Comparison of ENCODE assay signal across 1 cellular context in genomic region chr2:175004980-175005832, GRCh38.
A peak's percentile ranks its signal among the peaks of the same experiment; 100 is the strongest.
TF ChIP-seq lines count a peak whose summit lies in the region.

Gene CHN1, minus strand, starts transcription at chr2:175005381. Its CDS starts 469 bp downstream, at chr2:175004912.

TF ChIP-seq in HepG2, 621 proteins besides CTCF, POLR2A, EP300 and RAD21 (continued from another document and continues in another):
- no peak for TF ChIP-seq TRIM22 (IDR thresholded peaks at IDR 0.05)
- 0 out of 2 replicates have a peak, but pooled peaks have one; percentile 19 for TF ChIP-seq FOXP4 (CRISPR knock-in tag; IDR thresholded peaks at IDR 0.05)
- no peak for TF ChIP-seq ZNF510 (CRISPR knock-in tag; IDR thresholded peaks at IDR 0.05; ENCODE audit: low read depth)
- TF ChIP-seq SATB2 (CRISPR knock-in tag; IDR thresholded peaks at IDR 0.05): no peak
- no peak for TF ChIP-seq HHEX (CRISPR knock-in tag; IDR thresholded peaks at IDR 0.05)
- no peak for TF ChIP-seq ZNF275 (CRISPR knock-in tag; IDR thresholded peaks at IDR 0.05; ENCODE audit: borderline replicate concordance)
- TF ChIP-seq ATF4 (CRISPR knock-in tag; IDR thresholded peaks at IDR 0.05): no peak
- peak; percentile 84 for TF ChIP-seq ZNF574 (CRISPR knock-in tag; IDR thresholded peaks at IDR 0.05)
- TF ChIP-seq ATRX (CRISPR knock-in tag; IDR thresholded peaks at IDR 0.05; ENCODE audit: borderline replicate concordance): no peak
- no peak for TF ChIP-seq FOXO4 (CRISPR knock-in tag; conservative IDR thresholded peaks at IDR 0.05)
- no peak for TF ChIP-seq AHDC1 (CRISPR knock-in tag; IDR thresholded peaks at IDR 0.05; ENCODE audit: borderline replicate concordance)
- TF ChIP-seq YEATS4 (CRISPR knock-in tag; IDR thresholded peaks at IDR 0.05; ENCODE audit: borderline replicate concordance): peak; percentile 67; the same call in 1 of the 2 replicates
- no peak for TF ChIP-seq ESRRA (CRISPR knock-in tag; IDR thresholded peaks at IDR 0.05; ENCODE audit: low read depth)
- TF ChIP-seq FOXJ3 (CRISPR knock-in tag; IDR thresholded peaks at IDR 0.05; ENCODE audit: borderline replicate concordance): no peak
- TF ChIP-seq ZMAT5 (CRISPR knock-in tag; IDR thresholded peaks at IDR 0.05; ENCODE audit: borderline replicate concordance, low read depth): no peak
- no peak for TF ChIP-seq GATAD2A (CRISPR knock-in tag; IDR thresholded peaks at IDR 0.05)
- TF ChIP-seq YY1 (IDR thresholded peaks at IDR 0.05; ENCODE audit: insufficient read depth, insufficient replicate concordance, low read depth, low read length): peak; percentile 88
- TF ChIP-seq E2F5 (CRISPR knock-in tag; conservative IDR thresholded peaks at IDR 0.05): 0 out of 2 replicates have a peak, but pooled peaks have one; percentile 13
- TF ChIP-seq LBX2 (CRISPR knock-in tag; IDR thresholded peaks at IDR 0.05; ENCODE audit: borderline replicate concordance): no peak
- 0 out of 2 replicates have a peak, but pooled peaks have one; percentile 50 for TF ChIP-seq ZNF10 (CRISPR knock-in tag; IDR thresholded peaks at IDR 0.05; ENCODE audit: borderline replicate concordance, low read depth)
- TF ChIP-seq MXI1 (IDR thresholded peaks at IDR 0.05; ENCODE audit: borderline replicate concordance, low read depth, low read length): peak; percentile 66; the same call in 1 of the 3 replicates
- TF ChIP-seq ZBTB2 (CRISPR knock-in tag; IDR thresholded peaks at IDR 0.05; ENCODE audit: low read depth): peak; percentile 30; the same call in 1 of the 2 replicates
- TF ChIP-seq FLYWCH1 (CRISPR knock-in tag; IDR thresholded peaks at IDR 0.05): no peak
- no peak for TF ChIP-seq CC2D1A (CRISPR knock-in tag; IDR thresholded peaks at IDR 0.05)
- no peak for TF ChIP-seq HOXD1 (CRISPR knock-in tag; IDR thresholded peaks at IDR 0.05)
- no peak for TF ChIP-seq ZNF234 (CRISPR knock-in tag; conservative IDR thresholded peaks at IDR 0.05)
- no peak for TF ChIP-seq CREBL2 (CRISPR knock-in tag; IDR thresholded peaks at IDR 0.05; ENCODE audit: borderline replicate concordance)
- TF ChIP-seq ZNF550 (CRISPR knock-in tag; IDR thresholded peaks at IDR 0.05; ENCODE audit: borderline replicate concordance): no peak
- 0 out of 2 replicates have a peak, but pooled peaks have one; percentile 38 for TF ChIP-seq ZFX (CRISPR knock-in tag; IDR thresholded peaks at IDR 0.05; ENCODE audit: low read depth)
- peak; percentile 72 for TF ChIP-seq RBFOX2 (IDR thresholded peaks at IDR 0.05; ENCODE audit: low read depth, low read length)
- TF ChIP-seq ZFP90 (CRISPR knock-in tag; IDR thresholded peaks at IDR 0.05; ENCODE audit: borderline replicate concordance): no peak; the same call in 1 of the 2 replicates
- no peak for TF ChIP-seq NR1H2 (CRISPR knock-in tag; IDR thresholded peaks at IDR 0.05; ENCODE audit: borderline replicate concordance, low read depth)
- peak; percentile 41; the same call in 1 of the 2 replicates for TF ChIP-seq TBX2 (CRISPR knock-in tag; IDR thresholded peaks at IDR 0.05; ENCODE audit: borderline replicate concordance)
- no peak for TF ChIP-seq ATF2 (CRISPR knock-in tag; IDR thresholded peaks at IDR 0.05)
- TF ChIP-seq CBX2 (IDR thresholded peaks at IDR 0.05; ENCODE audit: low read depth, low read length): no peak; the same call in 1 of the 2 replicates
- TF ChIP-seq CBX2 (CRISPR knock-in tag; IDR thresholded peaks at IDR 0.05; ENCODE audit: low read depth): no peak; the same call in 1 of the 2 replicates
- peak; percentile 56; the same call in 1 of the 2 replicates for TF ChIP-seq POLR2G (IDR thresholded peaks at IDR 0.05; ENCODE audit: low read depth, low read length)
